In the genomic region with DNA sequence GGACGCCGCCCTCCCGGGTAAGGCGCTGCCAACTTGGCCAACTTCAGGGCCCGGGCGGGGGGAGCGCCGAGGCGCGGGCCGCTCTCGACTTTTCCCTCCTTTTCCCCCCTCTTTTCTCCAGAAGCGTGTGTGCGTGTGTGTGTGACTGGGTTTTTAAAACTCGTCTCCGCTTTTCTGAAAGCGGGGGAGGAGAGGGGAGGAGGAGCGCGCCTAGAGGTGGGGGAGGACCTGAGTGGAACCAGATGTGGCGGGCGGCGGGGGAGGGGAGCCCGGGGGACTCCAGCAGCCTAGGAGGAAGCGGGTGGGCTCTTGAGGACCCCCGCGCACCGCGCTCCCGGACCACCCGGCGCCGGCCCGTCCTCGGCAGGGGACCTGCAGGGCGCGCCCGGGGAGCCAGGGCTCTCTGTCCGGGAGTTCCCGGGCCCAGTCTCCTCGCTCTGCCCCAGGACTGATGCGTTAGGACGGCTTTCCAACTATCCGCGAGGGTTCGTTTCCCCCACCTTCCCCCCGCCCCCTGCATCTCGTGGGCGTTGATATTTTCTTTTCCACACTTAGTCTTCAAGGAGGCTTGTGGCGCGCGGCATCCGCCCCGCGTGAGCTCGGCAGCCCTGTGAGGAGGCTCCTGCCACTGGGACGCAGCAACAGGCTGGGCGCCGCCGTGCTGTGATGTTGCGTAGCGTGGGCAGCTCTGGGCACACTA, we compare ENCODE assay signal across 8 cellular contexts. TPM values are rescaled to one million over a fixed set of nuclear protein-coding genes. Genes with fewer than 3 reads are reported as not detected.
DNase-seq lines count a peak whose midpoint lies in the region; ATAC-seq and TF ChIP-seq lines count a peak whose summit lies in the region.

No MANE protein-coding gene starts in this region.

- peaks cover 9% of the 10 kb centered on the region for H3K36me3 Mint-ChIP-seq in activated naive CD8-positive, alpha-beta T cell treated with anti-CD3 and anti-CD28 coated beads, Interleukin-2, amount 10 ng/mL, durations not matched to agents 7 days and 5 days

- no peak for TF ChIP-seq POLR2A in sigmoid colon (IDR thresholded peaks at IDR 0.05)

- H3K27me3 ChIP-seq in sigmoid colon: peaks cover 8 to 35% (median 30%) of the 10 kb centered on the region in 3 donors

- WGBS in sigmoid colon, 2 donors: 1 to 2% methylated on average over 61 of the region's 61 CpGs

- peak overlapping the region; percentile 73 for H3K4me3 Mint-ChIP-seq in activated naive CD8-positive, alpha-beta T cell treated with anti-CD3 and anti-CD28 coated beads, Interleukin-2, amount 10 ng/mL, durations not matched to agents 7 days and 5 days

- no peak for TF ChIP-seq CTCF in sigmoid colon (IDR thresholded peaks at IDR 0.05)

- DNase-seq in MV-4-11 (lab: John Stamatoyannopoulos, UW): peak; percentile 39
- DNase-seq in activated naive CD8-positive, alpha-beta T cell treated with anti-CD3 and anti-CD28 coated beads, Interleukin-2, amount 10 ng/mL, durations not matched to agents 7 days and 5 days: peak; percentile 58
- DNase-seq in hepatic stellate cell (ENCODE audit: low spot score): peak; percentile 81
- DNase-seq in sigmoid colon: peak; percentile 87
- no peak for DNase-seq in T-helper 9 cell

- ATAC-seq in GM18502 (IDR thresholded peaks at IDR 0.05; ENCODE audit: poor library complexity, unreplicated experiment) (peak; percentile 35), HG03520 (IDR thresholded peaks at IDR 0.05; ENCODE audit: unreplicated experiment) (no peak), GM21381 (IDR thresholded peaks at IDR 0.05; ENCODE audit: unreplicated experiment) (no peak)
- peak; percentile 72 for ATAC-seq in activated naive CD8-positive, alpha-beta T cell treated with anti-CD3 and anti-CD28 coated beads, Interleukin-2, amount 10 ng/mL, durations not matched to agents 7 days and 5 days (ENCODE audit: low read depth)

- H3K9me3 Mint-ChIP-seq in activated naive CD8-positive, alpha-beta T cell treated with anti-CD3 and anti-CD28 coated beads, Interleukin-2, amount 10 ng/mL, durations not matched to agents 7 days and 5 days: no peaks in the 10 kb centered on the region

- H3K4me1 Mint-ChIP-seq in activated naive CD8-positive, alpha-beta T cell treated with anti-CD3 and anti-CD28 coated beads, Interleukin-2, amount 10 ng/mL, durations not matched to agents 7 days and 5 days: peaks cover 8% of the 10 kb centered on the region

- no peak for TF ChIP-seq EP300 in sigmoid colon (IDR thresholded peaks at IDR 0.05)

- POLR2A ChIA-PET in activated naive CD8-positive, alpha-beta T cell treated with anti-CD3 and anti-CD28 coated beads, Interleukin-2, amount 10 ng/mL, durations not matched to agents 7 days and 5 days (lab: Charles Lee): no interaction called here

- H3K4me3 ChIP-seq in sigmoid colon: peak overlapping the region; percentile 26 to 57 (median 51)

- no peaks in the 10 kb centered on the region for H3K36me3 ChIP-seq in sigmoid colon

- H3K4me1 ChIP-seq in sigmoid colon: peaks cover 0 to 34% (median 20%) of the 10 kb centered on the region in 4 donors

- no peaks in the 10 kb centered on the region for H3K9me3 ChIP-seq in sigmoid colon

- intact Hi-C loops in sigmoid colon (cut with DNase I): no loop called here

- H3K27me3 Mint-ChIP-seq in activated naive CD8-positive, alpha-beta T cell treated with anti-CD3 and anti-CD28 coated beads, Interleukin-2, amount 10 ng/mL, durations not matched to agents 7 days and 5 days: peaks cover 13% of the 10 kb centered on the region

- H3K27ac ChIP-seq in sigmoid colon: peak overlapping the region; percentile 66 to 88 (median 79)

- peak overlapping the region; percentile 30 for H3K27ac Mint-ChIP-seq in activated naive CD8-positive, alpha-beta T cell treated with anti-CD3 and anti-CD28 coated beads, Interleukin-2, amount 10 ng/mL, durations not matched to agents 7 days and 5 days

RNA-seq across cellular contexts. Expression of a gene that starts 0.6 kb away (rescaled TPM):
- 1 to 10 TPM; 1.6 to 2.4 TPM for total RNA-seq in activated naive CD8-positive, alpha-beta T cell treated with anti-CD3 and anti-CD28 coated beads, Interleukin-2, amount 10 ng/mL, durations not matched to agents 7 days and 5 days
- 10 to 100 TPM; 19.6 to 94.4 (median 29.1) TPM for total RNA-seq in sigmoid colon
- 1 to 10 TPM; 2.5 to 6.9 (median 3.0) TPM for polyA plus RNA-seq in sigmoid colon

Comparison
In these comparisons a context has a peak if more than half of its experiments do, and no peak if none do; other contexts are left out.
1. ATAC-seq: peak in GM18502 (single experiment) and activated naive CD8-positive, alpha-beta T cell treated with anti-CD3 and anti-CD28 coated beads, Interleukin-2, amount 10 ng/mL, durations not matched to agents 7 days and 5 days (single experiment); none in HG03520 (single experiment) and GM21381 (single experiment).
2. RNA of a gene that starts 0.6 kb away (total RNA-seq): 19.6 to 94.4 TPM in sigmoid colon; 1.6 to 2.4 TPM in activated naive CD8-positive, alpha-beta T cell treated with anti-CD3 and anti-CD28 coated beads, Interleukin-2, amount 10 ng/mL, durations not matched to agents 7 days and 5 days; every median in the first group is over 4 times any median in the second.